ENCODE assay signal across 31 cellular contexts in the genomic region with DNA sequence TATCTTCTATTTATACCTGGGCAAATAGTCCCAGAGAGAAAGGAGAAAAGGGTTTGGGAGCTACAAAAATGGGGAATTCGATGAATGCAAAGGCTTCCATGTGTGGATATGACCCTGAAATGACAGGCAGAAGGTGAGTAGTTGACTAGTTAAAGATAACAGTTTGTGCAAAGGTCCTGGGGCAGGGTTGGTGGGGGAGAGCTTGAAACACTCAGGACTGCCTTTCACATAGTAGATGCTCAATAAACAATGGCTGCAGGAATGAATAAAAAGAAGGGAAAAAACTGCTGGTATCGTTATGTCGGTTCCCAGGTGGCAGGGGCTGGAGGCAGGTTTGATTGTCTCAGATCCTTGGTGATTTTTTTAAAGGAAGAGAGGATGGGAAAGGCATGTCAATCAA.
"Had no signal": no experiment of that assay in that cellular context is flagged by ENCODE, and none has a peak within 500 bp of the region (broad histone marks: within the 10 kb centered on the region; RNA-seq: fewer than 3 reads in every experiment).

No MANE protein-coding gene starts in this region.

- H3K79me2 ChIP-seq: parathyroid adenoma had no signal

- H2AFZ ChIP-seq: neural progenitor cell, parathyroid adenoma had no signal

- H3K4me3 ChIP-seq: neural progenitor cell, ovary, psoas muscle, skin epidermis, smooth muscle cell, spleen, suprapubic skin, testis, tibial artery, transverse colon, upper lobe of right lung, uterus had no signal

- DNase-seq: natural killer cell; occipital lobe; ovary; posterior cingulate gyrus; psoas muscle; right cardiac atrium; spleen; stimulated activated CD4-positive, alpha-beta T cell treated with anti-CD3 and anti-CD28 coated beads, Interleukin-12 subunit alpha, Interleukin-12 subunit beta, amount 100 ng/mL, for 4 hours; stimulated activated CD4-positive, alpha-beta T cell treated with anti-CD3 and anti-CD28 coated beads, Interleukin-1b, Interleukin-23, amount 100 ng/mL, for 48 hours; stimulated activated CD4-positive, alpha-beta T cell treated with anti-CD3 and anti-CD28 coated beads, Interleukin-4, amount 100 ng/mL, for 1 hour; stimulated activated CD4-positive, alpha-beta T cell treated with anti-CD3 and anti-CD28 coated beads, Interleukin-4, amount 100 ng/mL, for 4 hours; stimulated activated CD8-positive, alpha-beta memory T cell treated with anti-CD3 and anti-CD28 coated beads, Interleukin-4, amount 100 ng/mL, for 48 hours; stimulated activated naive CD4-positive, alpha-beta T cell; stimulated activated naive CD8-positive, alpha-beta T cell treated with anti-CD3 and anti-CD28 coated beads, Interleukin-15, amount 100 ng/mL, for 72 hours; stimulated activated naive CD8-positive, alpha-beta T cell treated with anti-CD3 and anti-CD28 coated beads, Interleukin-15, Interleukin-2, amounts not matched to agents 100 U/mL and 50 U/mL, for 24 hours; substantia nigra; testis; tibial artery; transverse colon; upper lobe of right lung; uterus had no signal

- H3K27me3 ChIP-seq: neural progenitor cell, ovary, spleen, suprapubic skin, testis, tibial artery, transverse colon, upper lobe of right lung, uterus had no signal

- ATAC-seq: natural killer cell; psoas muscle; right cardiac atrium; sciatic nerve; stimulated activated memory B cell treated with anti-CD40 and anti-IgM and Interleukin-4, amounts not matched to agents 10 μg/mL and 1 μg/mL and 100 μg/mL, for 72 hours; stimulated activated naive CD8-positive, alpha-beta T cell treated with anti-CD3 and anti-CD28 coated beads, Interleukin-15, amount 100 ng/mL, for 72 hours; stimulated activated naive CD8-positive, alpha-beta T cell treated with anti-CD3 and anti-CD28 coated beads, Interleukin-15, Interleukin-2, amounts not matched to agents 100 U/mL and 50 U/mL, for 24 hours; upper lobe of right lung had no signal

- H3K4me1 Mint-ChIP-seq: natural killer cell; nephron; stimulated activated memory B cell treated with anti-CD40 and anti-IgM and Interleukin-4, amounts not matched to agents 10 μg/mL and 1 μg/mL and 100 μg/mL, for 72 hours; stimulated activated naive CD8-positive, alpha-beta T cell treated with anti-CD3 and anti-CD28 coated beads, Interleukin-15, amount 100 ng/mL, for 72 hours had no signal

- H3K27ac ChIP-seq: neural progenitor cell, ovary, parathyroid adenoma, psoas muscle, skin epidermis, spleen, suprapubic skin, testis, tibial artery, transverse colon, upper lobe of right lung, uterus had no signal

- H3K4me3 Mint-ChIP-seq: natural killer cell; nephron; neural progenitor cell; stimulated activated memory B cell treated with anti-CD40 and anti-IgM and Interleukin-4, amounts not matched to agents 10 μg/mL and 1 μg/mL and 100 μg/mL, for 72 hours; stimulated activated naive CD8-positive, alpha-beta T cell treated with anti-CD3 and anti-CD28 coated beads, Interleukin-15, amount 100 ng/mL, for 72 hours; type B pancreatic cell had no signal

- H3K36me3 ChIP-seq: neural progenitor cell, ovary, spleen, suprapubic skin, tibial artery, transverse colon, upper lobe of right lung, uterus had no signal

- H3K27ac Mint-ChIP-seq: natural killer cell; nephron; neural progenitor cell; progenitor cell of endocrine pancreas; stimulated activated memory B cell treated with anti-CD40 and anti-IgM and Interleukin-4, amounts not matched to agents 10 μg/mL and 1 μg/mL and 100 μg/mL, for 72 hours; stimulated activated naive CD8-positive, alpha-beta T cell treated with anti-CD3 and anti-CD28 coated beads, Interleukin-15, amount 100 ng/mL, for 72 hours; type B pancreatic cell had no signal

- H3K9ac ChIP-seq: neural progenitor cell, parathyroid adenoma had no signal

- H3K4me1 ChIP-seq: parathyroid adenoma, psoas muscle, spleen, suprapubic skin, testis, tibial artery, transverse colon, upper lobe of right lung, uterus had no signal

- H3K9me3 ChIP-seq: ovary, psoas muscle, suprapubic skin, testis, transverse colon, upper lobe of right lung, uterus had no signal

- H3K4me2 ChIP-seq: neural progenitor cell, smooth muscle cell had no signal

- H3K36me3 Mint-ChIP-seq: natural killer cell; neural progenitor cell; stimulated activated memory B cell treated with anti-CD40 and anti-IgM and Interleukin-4, amounts not matched to agents 10 μg/mL and 1 μg/mL and 100 μg/mL, for 72 hours; type B pancreatic cell had no signal

- H3K27me3 Mint-ChIP-seq: stimulated activated naive CD8-positive, alpha-beta T cell treated with anti-CD3 and anti-CD28 coated beads, Interleukin-15, amount 100 ng/mL, for 72 hours had no signal
